ENCODE assay signal across 1 cellular context in the genomic region with DNA sequence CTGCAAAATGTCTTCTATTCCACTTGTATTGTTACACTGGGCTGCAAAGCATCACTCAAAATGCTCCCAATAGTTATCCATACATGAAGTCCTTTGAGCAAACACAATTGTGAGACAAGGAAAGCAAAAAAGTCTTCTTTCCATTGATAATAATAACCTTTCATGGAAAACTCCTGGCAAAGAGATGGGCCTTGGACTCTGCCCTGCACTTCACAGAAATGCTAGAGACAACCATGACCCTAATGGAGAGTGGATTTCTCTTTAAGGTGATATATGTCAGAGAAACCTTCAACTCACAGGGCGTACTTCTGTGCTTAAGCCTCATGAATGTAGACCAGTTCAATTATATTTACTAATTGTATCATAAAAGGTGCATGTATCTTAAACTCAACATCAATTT.
TF ChIP-seq lines count a peak whose summit lies in the region.

No MANE protein-coding gene starts in this region.

TF ChIP-seq in HepG2, 621 proteins besides CTCF, POLR2A, EP300 and RAD21:
- TF ChIP-seq SIN3A (IDR thresholded peaks at IDR 0.05; ENCODE audit: borderline replicate concordance, low read depth, low read length), result no peak
- no peak for TF ChIP-seq ZKSCAN5 (CRISPR knock-in tag; IDR thresholded peaks at IDR 0.05)
- no peak for TF ChIP-seq ZNF451 (CRISPR knock-in tag; IDR thresholded peaks at IDR 0.05)
- TF ChIP-seq GATAD2A (CRISPR knock-in tag; IDR thresholded peaks at IDR 0.05), result 0 out of 2 replicates have a peak, but pooled peaks have one; percentile 33
- TF ChIP-seq ZNF547 (CRISPR knock-in tag; IDR thresholded peaks at IDR 0.05), result no peak
- TF ChIP-seq NFIC (IDR thresholded peaks at IDR 0.05; ENCODE audit: low read length), result no peak
- TF ChIP-seq SOX5 (CRISPR knock-in tag; IDR thresholded peaks at IDR 0.05; ENCODE audit: borderline replicate concordance), result 0 out of 2 replicates have a peak, but pooled peaks have one; percentile 7
- peak; percentile 61 for TF ChIP-seq HNF4A (CRISPR knock-in tag; IDR thresholded peaks at IDR 0.05)
- 0 out of 2 replicates have a peak, but pooled peaks have one; percentile 14 for TF ChIP-seq RXRB (CRISPR knock-in tag; IDR thresholded peaks at IDR 0.05; ENCODE audit: borderline replicate concordance)
- TF ChIP-seq, protein P1, sequence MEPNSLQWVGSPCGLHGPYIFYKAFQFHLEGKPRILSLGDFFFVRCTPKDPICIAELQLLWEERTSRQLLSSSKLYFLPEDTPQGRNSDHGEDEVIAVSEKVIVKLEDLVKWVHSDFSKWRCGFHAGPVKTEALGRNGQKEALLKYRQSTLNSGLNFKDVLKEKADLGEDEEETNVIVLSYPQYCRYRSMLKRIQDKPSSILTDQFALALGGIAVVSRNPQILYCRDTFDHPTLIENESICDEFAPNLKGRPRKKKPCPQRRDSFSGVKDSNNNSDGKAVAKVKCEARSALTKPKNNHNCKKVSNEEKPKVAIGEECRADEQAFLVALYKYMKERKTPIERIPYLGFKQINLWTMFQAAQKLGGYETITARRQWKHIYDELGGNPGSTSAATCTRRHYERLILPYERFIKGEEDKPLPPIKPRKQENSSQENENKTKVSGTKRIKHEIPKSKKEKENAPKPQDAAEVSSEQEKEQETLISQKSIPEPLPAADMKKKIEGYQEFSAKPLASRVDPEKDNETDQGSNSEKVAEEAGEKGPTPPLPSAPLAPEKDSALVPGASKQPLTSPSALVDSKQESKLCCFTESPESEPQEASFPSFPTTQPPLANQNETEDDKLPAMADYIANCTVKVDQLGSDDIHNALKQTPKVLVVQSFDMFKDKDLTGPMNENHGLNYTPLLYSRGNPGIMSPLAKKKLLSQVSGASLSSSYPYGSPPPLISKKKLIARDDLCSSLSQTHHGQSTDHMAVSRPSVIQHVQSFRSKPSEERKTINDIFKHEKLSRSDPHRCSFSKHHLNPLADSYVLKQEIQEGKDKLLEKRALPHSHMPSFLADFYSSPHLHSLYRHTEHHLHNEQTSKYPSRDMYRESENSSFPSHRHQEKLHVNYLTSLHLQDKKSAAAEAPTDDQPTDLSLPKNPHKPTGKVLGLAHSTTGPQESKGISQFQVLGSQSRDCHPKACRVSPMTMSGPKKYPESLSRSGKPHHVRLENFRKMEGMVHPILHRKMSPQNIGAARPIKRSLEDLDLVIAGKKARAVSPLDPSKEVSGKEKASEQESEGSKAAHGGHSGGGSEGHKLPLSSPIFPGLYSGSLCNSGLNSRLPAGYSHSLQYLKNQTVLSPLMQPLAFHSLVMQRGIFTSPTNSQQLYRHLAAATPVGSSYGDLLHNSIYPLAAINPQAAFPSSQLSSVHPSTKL (CRISPR knock-in tag; IDR thresholded peaks at IDR 0.05), result peak; percentile 57
